In the genomic region with DNA sequence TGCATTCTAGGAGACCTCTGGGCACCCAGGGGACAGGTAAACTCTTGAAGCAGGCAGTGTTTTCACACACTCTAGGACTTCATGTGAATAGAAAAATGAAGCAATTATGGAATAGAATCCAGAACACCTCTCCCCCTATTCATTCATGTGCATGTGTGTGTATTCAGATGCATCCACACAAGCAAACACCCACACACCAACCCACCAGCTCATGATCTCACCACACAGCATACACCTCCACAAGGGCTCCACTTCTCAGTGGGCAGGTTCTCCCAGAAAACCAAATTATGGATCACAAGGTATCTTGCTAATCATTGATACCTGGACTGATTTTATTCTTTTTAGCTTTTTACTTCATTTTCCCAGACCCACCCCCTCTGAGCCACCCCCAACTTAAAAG, we compare ENCODE assay signal across 33 cellular contexts. TPM values are rescaled to one million over a fixed set of nuclear protein-coding genes. Genes with fewer than 3 reads are reported as not detected.
"Had no signal": no experiment of that assay in that cellular context is flagged by ENCODE, and none has a peak within 500 bp of the region (broad histone marks: within the 10 kb centered on the region; RNA-seq: fewer than 3 reads in every experiment).

No MANE protein-coding gene starts in this region.

- H3K4me1 ChIP-seq: ascending aorta, breast epithelium, colonic mucosa had no signal

- H3K27ac Mint-ChIP-seq: activated CD4-positive, alpha-beta memory T cell treated with anti-CD3 and anti-CD28 coated beads, Interleukin-2, amount 10 ng/mL, durations not matched to agents 7 days and 5 days; activated CD4-positive, alpha-beta T cell treated with anti-CD3 and anti-CD28 coated beads, Interleukin-2, amount 10 ng/mL, durations not matched to agents 7 days and 5 days; activated naive CD4-positive, alpha-beta T cell treated with anti-CD3 and anti-CD28 coated beads, Interleukin-2, amount 50 U/mL, for 72 hours; activated naive CD8-positive, alpha-beta T cell treated with anti-CD3 and anti-CD28 coated beads, Interleukin-2, amount 10 ng/mL, durations not matched to agents 7 days and 5 days; activated T-helper 17 cell treated with anti-CD3 and anti-CD28 coated beads, Interleukin-2, amount 50 U/mL, for 72 hours; brain; endodermal cell; T-helper 17 cell; T-helper 2 cell treated with Interferon-gamma antibody and Interleukin-4, amounts not matched to agents 5 μg/mL and 100 μg/mL, for 36 hours; WTC11 had no signal

- H3K4me1 Mint-ChIP-seq: activated CD4-positive, alpha-beta memory T cell treated with anti-CD3 and anti-CD28 coated beads, Interleukin-2, amount 10 ng/mL, durations not matched to agents 7 days and 5 days; activated CD4-positive, alpha-beta T cell treated with anti-CD3 and anti-CD28 coated beads, Interleukin-2, amount 10 ng/mL, durations not matched to agents 7 days and 5 days; activated naive CD8-positive, alpha-beta T cell treated with anti-CD3 and anti-CD28 coated beads, Interleukin-2, amount 10 ng/mL, durations not matched to agents 7 days and 5 days; activated T-helper 17 cell treated with anti-CD3 and anti-CD28 coated beads, Interleukin-2, amount 50 U/mL, for 72 hours; brain; T-helper 17 cell had no signal

- H3K27me3 ChIP-seq: ascending aorta, breast epithelium, cardiac muscle cell, colonic mucosa had no signal

- H3K36me3 ChIP-seq: breast epithelium, cardiac muscle cell, colonic mucosa had no signal

- H3K4me3 ChIP-seq: ascending aorta, breast epithelium, cardiac muscle cell, colonic mucosa had no signal

- H3K36me3 Mint-ChIP-seq: activated naive CD4-positive, alpha-beta T cell treated with anti-CD3 and anti-CD28 coated beads, Interleukin-2, amount 50 U/mL, for 72 hours; activated naive CD8-positive, alpha-beta T cell treated with anti-CD3 and anti-CD28 coated beads, Interleukin-2, amount 10 ng/mL, durations not matched to agents 7 days and 5 days; brain; WTC11 had no signal

- H3K9me3 ChIP-seq: ascending aorta, breast epithelium, colonic mucosa had no signal

- H3K27ac ChIP-seq: ascending aorta, breast epithelium, cardiac muscle cell, colonic mucosa had no signal

- H3K27me3 Mint-ChIP-seq: activated CD4-positive, alpha-beta memory T cell treated with anti-CD3 and anti-CD28 coated beads, Interleukin-2, amount 10 ng/mL, durations not matched to agents 7 days and 5 days; activated CD4-positive, alpha-beta T cell treated with anti-CD3 and anti-CD28 coated beads, Interleukin-2, amount 10 ng/mL, durations not matched to agents 7 days and 5 days; activated naive CD8-positive, alpha-beta T cell treated with anti-CD3 and anti-CD28 coated beads, Interleukin-2, amount 10 ng/mL, durations not matched to agents 7 days and 5 days; activated T-helper 17 cell treated with anti-CD3 and anti-CD28 coated beads, Interleukin-2, amount 50 U/mL, for 72 hours; T-helper 17 cell had no signal

- H3K9me3 Mint-ChIP-seq: activated CD4-positive, alpha-beta memory T cell treated with anti-CD3 and anti-CD28 coated beads, Interleukin-2, amount 10 ng/mL, durations not matched to agents 7 days and 5 days; activated CD4-positive, alpha-beta T cell treated with anti-CD3 and anti-CD28 coated beads, Interleukin-2, amount 10 ng/mL, durations not matched to agents 7 days and 5 days; activated naive CD4-positive, alpha-beta T cell treated with anti-CD3 and anti-CD28 coated beads, Interleukin-2, amount 50 U/mL, for 72 hours; activated naive CD8-positive, alpha-beta T cell treated with anti-CD3 and anti-CD28 coated beads, Interleukin-2, amount 10 ng/mL, durations not matched to agents 7 days and 5 days; activated T-cell treated with anti-CD3 and anti-CD28 coated beads, Interleukin-2, amount 50 U/mL, for 4 hours; activated T-helper 17 cell treated with anti-CD3 and anti-CD28 coated beads, Interleukin-2, amount 50 U/mL, for 72 hours; brain; endodermal cell; T-helper 2 cell treated with Interferon-gamma antibody and Interleukin-4, amounts not matched to agents 5 μg/mL and 100 μg/mL, for 36 hours; WTC11 had no signal

- H3K4me3 Mint-ChIP-seq: activated CD4-positive, alpha-beta memory T cell treated with anti-CD3 and anti-CD28 coated beads, Interleukin-2, amount 10 ng/mL, durations not matched to agents 7 days and 5 days; activated CD4-positive, alpha-beta T cell treated with anti-CD3 and anti-CD28 coated beads, Interleukin-2, amount 10 ng/mL, durations not matched to agents 7 days and 5 days; activated naive CD8-positive, alpha-beta T cell treated with anti-CD3 and anti-CD28 coated beads, Interleukin-2, amount 10 ng/mL, durations not matched to agents 7 days and 5 days; activated T-cell treated with anti-CD3 and anti-CD28 coated beads, Interleukin-2, amount 50 U/mL, for 4 hours; activated T-helper 17 cell treated with anti-CD3 and anti-CD28 coated beads, Interleukin-2, amount 50 U/mL, for 72 hours; brain; endodermal cell; T-helper 17 cell; T-helper 2 cell treated with Interferon-gamma antibody and Interleukin-4, amounts not matched to agents 5 μg/mL and 100 μg/mL, for 36 hours; WTC11 had no signal

- DNase-seq: activated CD4-positive, alpha-beta memory T cell treated with anti-CD3 and anti-CD28 coated beads, Interleukin-2, amount 10 ng/mL, durations not matched to agents 7 days and 5 days; activated CD4-positive, alpha-beta T cell treated with anti-CD3 and anti-CD28 coated beads for 1 hour; activated CD4-positive, alpha-beta T cell treated with anti-CD3 and anti-CD28 coated beads for 4 hours; activated CD4-positive, alpha-beta T cell treated with anti-CD3 and anti-CD28 coated beads, Interleukin-2, amount 10 ng/mL, durations not matched to agents 7 days and 5 days; activated CD4-positive, alpha-beta T cell treated with anti-CD3 and anti-CD28 coated beads, Interleukin-2, amount 50 U/mL, for 4 hours; activated CD8-positive, alpha-beta memory T cell treated with anti-CD3 and anti-CD28 coated beads for 24 hours; activated effector memory CD4-positive, alpha-beta T cell treated with Interleukin-2 at 50 U/mL for 16 hours; activated gamma-delta T cell treated with Interleukin-2 at 50 U/mL for 16 hours; activated naive CD4-positive, alpha-beta T cell treated with Interleukin-2 at 50 U/mL for 16 hours; activated naive CD8-positive, alpha-beta T cell treated with anti-CD3 and anti-CD28 coated beads, Interleukin-2, amount 10 ng/mL, durations not matched to agents 7 days and 5 days; activated T-cell treated with anti-CD3 and anti-CD28 coated beads, Interleukin-2, amount 50 U/mL, for 4 hours; central memory CD4-positive, alpha-beta T cell; cerebellar nuclear complex; colonic mucosa; effector memory CD4-positive, alpha-beta T cell; endodermal cell; foreskin fibroblast; head of caudate nucleus; T-helper 1 cell; T-helper 17 cell; T1000 had no signal

- FAIRE-seq: frontal cortex had no signal

- ATAC-seq: activated naive CD4-positive, alpha-beta T cell treated with anti-CD3 and anti-CD28 coated beads, Interleukin-2, amount 50 U/mL, for 72 hours; activated T-cell treated with anti-CD3 and anti-CD28 coated beads, Interleukin-2, amount 50 U/mL, for 4 hours; activated T-helper 17 cell treated with anti-CD3 and anti-CD28 coated beads, Interleukin-2, amount 50 U/mL, for 72 hours; esophagus mucosa; T-helper 17 cell; WTC11 had no signal

RNA-seq across cellular contexts. Expression of a gene that starts 21.2 kb away (rescaled TPM):
- total RNA-seq: activated CD4-positive, alpha-beta memory T cell treated with anti-CD3 and anti-CD28 coated beads, Interleukin-2, amount 10 ng/mL, durations not matched to agents 7 days and 5 days; activated naive CD4-positive, alpha-beta T cell treated with anti-CD3 and anti-CD28 coated beads, Interleukin-2, amount 50 U/mL, for 72 hours; activated T-cell treated with anti-CD3 and anti-CD28 coated beads, Interleukin-2, amount 50 U/mL, for 4 hours; activated T-helper 17 cell treated with anti-CD3 and anti-CD28 coated beads, Interleukin-2, amount 50 U/mL, for 72 hours; ascending aorta; colonic mucosa; dermis microvascular lymphatic vessel endothelial cell; epithelial cell of proximal tubule; esophagus mucosa; frontal cortex; WTC11 had no signal
